Comparison of ENCODE assay signal across 23 cellular contexts in genomic region chr1:174167404-174167803, GRCh38. TPM values are rescaled to one million over a fixed set of nuclear protein-coding genes. Genes with fewer than 3 reads are reported as not detected.
DNase-seq lines count a peak whose midpoint lies in the region; ATAC-seq and TF ChIP-seq lines count a peak whose summit lies in the region.
"Had no signal": no experiment of that assay in that cellular context is flagged by ENCODE, and none has a peak within 500 bp of the region (broad histone marks: within the 10 kb centered on the region; RNA-seq: fewer than 3 reads in every experiment).

No MANE protein-coding gene starts in this region.

- TF ChIP-seq CTCF in sigmoid colon (IDR thresholded peaks at IDR 0.05): no peak

- H3K9me3 ChIP-seq in sigmoid colon: no peaks in the 10 kb centered on the region
- H3K9me3 ChIP-seq: SJSA1, upper lobe of right lung had no signal

- no peaks in the 10 kb centered on the region for H3K27me3 ChIP-seq in sigmoid colon
- H3K27me3 ChIP-seq: SJSA1, upper lobe of right lung had no signal

- no peak overlapping the region for H3K27ac ChIP-seq in sigmoid colon
- H3K27ac ChIP-seq: C4-2B, parathyroid adenoma, SJSA1, upper lobe of right lung had no signal

- H3K4me1 Mint-ChIP-seq in activated CD4-positive, alpha-beta T cell treated with anti-CD3 and anti-CD28 coated beads for 36 hours: peaks cover 41% of the 10 kb centered on the region
- H3K4me1 Mint-ChIP-seq in activated CD4-positive, alpha-beta T cell treated with anti-CD3 and anti-CD28 coated beads, Interleukin-2, amount 10 ng/mL, durations not matched to agents 24 days and 14 days: peaks cover 25% of the 10 kb centered on the region
- H3K4me1 Mint-ChIP-seq in IgD-negative memory B cell: peaks cover 66 to 75% (median 67%) of the 10 kb centered on the region in 3 donors

- no peak for DNase-seq in activated CD4-positive, alpha-beta T cell treated with anti-CD3 and anti-CD28 coated beads for 36 hours
- no peak for DNase-seq in activated CD4-positive, alpha-beta T cell treated with anti-CD3 and anti-CD28 coated beads, Interleukin-2, amount 10 ng/mL, durations not matched to agents 24 days and 14 days
- DNase-seq in germinal center (ENCODE audit: low spot score): peak; percentile 17
- DNase-seq in NCI-H2171 (lab: John Stamatoyannopoulos, UW): no peak
- no peak for DNase-seq in sigmoid colon
- no peak for DNase-seq in NCI-H128 (lab: John Stamatoyannopoulos, UW; ENCODE audit: unreplicated experiment)
- DNase-seq: activated naive CD8-positive, alpha-beta T cell treated with anti-CD3 and anti-CD28 coated beads, Interleukin-2, amount 50 U/mL, for 24 hours; activated T-cell treated with anti-CD3 and anti-CD28 coated beads, Interleukin-2, amount 50 U/mL, for 48 hours; caudate nucleus; DMS79; effector CD8-positive, alpha-beta T cell; IMR-90; NCI-H1436 treated with DMSO at 0.1 percent for 48 hours; NCI-H446; T1000; upper lobe of right lung had no signal

- 74 to 79% methylated on average over 1 of the region's 1 CpG for WGBS in sigmoid colon, 2 donors

- H3K4me1 ChIP-seq in sigmoid colon: peaks cover 0 to 6% (median 3%) of the 10 kb centered on the region in 4 donors
- H3K4me1 ChIP-seq: parathyroid adenoma, SJSA1 had no signal

- H3K4me3 ChIP-seq in sigmoid colon: no peak overlapping the region
- H3K4me3 ChIP-seq: SJSA1, smooth muscle cell, upper lobe of right lung had no signal

- no peaks in the 10 kb centered on the region for H3K9me3 Mint-ChIP-seq in activated CD4-positive, alpha-beta T cell treated with anti-CD3 and anti-CD28 coated beads for 36 hours (ENCODE audit: low read depth)
- H3K9me3 Mint-ChIP-seq in activated CD4-positive, alpha-beta T cell treated with anti-CD3 and anti-CD28 coated beads, Interleukin-2, amount 10 ng/mL, durations not matched to agents 24 days and 14 days: no peaks in the 10 kb centered on the region
- no peaks in the 10 kb centered on the region for H3K9me3 Mint-ChIP-seq in IgD-negative memory B cell
- H3K9me3 Mint-ChIP-seq: activated naive CD8-positive, alpha-beta T cell treated with anti-CD3 and anti-CD28 coated beads, Interleukin-2, amount 50 U/mL, for 24 hours; stimulated activated naive CD8-positive, alpha-beta T cell treated with anti-CD3 and anti-CD28 coated beads, Interleukin-15, Interleukin-2, amounts not matched to agents 100 ng/mL and 50 ng/mL, for 24 hours had no signal

- CTCF ChIA-PET in activated CD4-positive, alpha-beta T cell treated with anti-CD3 and anti-CD28 coated beads for 36 hours (lab: Charles Lee): interaction anchor here (0.6 to 1.5 kb wide), 4 partner anchors 14 to 299 kb away, joined by 3 to 4 read pairs (median 3); partner anchors contain the start of gene ZBTB37

- H3K36me3 ChIP-seq in sigmoid colon: no peaks in the 10 kb centered on the region
- H3K36me3 ChIP-seq: SJSA1, upper lobe of right lung had no signal

- H3K27ac Mint-ChIP-seq in activated CD4-positive, alpha-beta T cell treated with anti-CD3 and anti-CD28 coated beads for 36 hours: no peak overlapping the region
- H3K27ac Mint-ChIP-seq in activated CD4-positive, alpha-beta T cell treated with anti-CD3 and anti-CD28 coated beads, Interleukin-2, amount 10 ng/mL, durations not matched to agents 24 days and 14 days: no peak overlapping the region
- peak overlapping the region; percentile 78 to 88 (median 82) for H3K27ac Mint-ChIP-seq in IgD-negative memory B cell
- H3K27ac Mint-ChIP-seq: activated naive CD8-positive, alpha-beta T cell treated with anti-CD3 and anti-CD28 coated beads, Interleukin-2, amount 50 U/mL, for 24 hours; stimulated activated naive CD8-positive, alpha-beta T cell treated with anti-CD3 and anti-CD28 coated beads, Interleukin-15, Interleukin-2, amounts not matched to agents 100 ng/mL and 50 ng/mL, for 24 hours had no signal

- intact Hi-C loops in activated CD4-positive, alpha-beta T cell treated with anti-CD3 and anti-CD28 coated beads for 36 hours (cut with DNase I, micrococcal nuclease): no loop called here
- intact Hi-C loops in activated CD4-positive, alpha-beta T cell treated with anti-CD3 and anti-CD28 coated beads, Interleukin-2, amount 10 ng/mL, durations not matched to agents 24 days and 14 days (cut with micrococcal nuclease): no loop called here
- intact Hi-C loops in sigmoid colon (cut with DNase I): no loop called here

- TF ChIP-seq EP300 in sigmoid colon (IDR thresholded peaks at IDR 0.05): no peak

- POLR2A ChIA-PET in activated CD4-positive, alpha-beta T cell treated with anti-CD3 and anti-CD28 coated beads for 36 hours (lab: Charles Lee): interaction anchor here (0.7 kb wide), 1 partner anchor 24 kb away, joined by 3 read pairs; no protein-coding TSS in a partner anchor

- no peaks in the 10 kb centered on the region for H3K27me3 Mint-ChIP-seq in activated CD4-positive, alpha-beta T cell treated with anti-CD3 and anti-CD28 coated beads for 36 hours
- H3K27me3 Mint-ChIP-seq in activated CD4-positive, alpha-beta T cell treated with anti-CD3 and anti-CD28 coated beads, Interleukin-2, amount 10 ng/mL, durations not matched to agents 24 days and 14 days: no peaks in the 10 kb centered on the region
- no peaks in the 10 kb centered on the region for H3K27me3 Mint-ChIP-seq in IgD-negative memory B cell
- H3K27me3 Mint-ChIP-seq: activated naive CD8-positive, alpha-beta T cell treated with anti-CD3 and anti-CD28 coated beads, Interleukin-2, amount 50 U/mL, for 24 hours; stimulated activated naive CD8-positive, alpha-beta T cell treated with anti-CD3 and anti-CD28 coated beads, Interleukin-15, Interleukin-2, amounts not matched to agents 100 ng/mL and 50 ng/mL, for 24 hours had no signal

- peak; percentile 30 for ATAC-seq in activated CD4-positive, alpha-beta T cell treated with anti-CD3 and anti-CD28 coated beads for 36 hours
- ATAC-seq in GM21723 (IDR thresholded peaks at IDR 0.05; ENCODE audit: unreplicated experiment): peak; percentile 36
- ATAC-seq: activated naive CD8-positive, alpha-beta T cell treated with anti-CD3 and anti-CD28 coated beads, Interleukin-2, amount 50 U/mL, for 24 hours; upper lobe of right lung had no signal

- TF ChIP-seq POLR2A in sigmoid colon (IDR thresholded peaks at IDR 0.05): no peak

- H3K4me3 Mint-ChIP-seq in activated CD4-positive, alpha-beta T cell treated with anti-CD3 and anti-CD28 coated beads for 36 hours: no peak overlapping the region
- no peak overlapping the region for H3K4me3 Mint-ChIP-seq in activated CD4-positive, alpha-beta T cell treated with anti-CD3 and anti-CD28 coated beads, Interleukin-2, amount 10 ng/mL, durations not matched to agents 24 days and 14 days
- peak overlapping the region; percentile 48 to 80 (median 64) for H3K4me3 Mint-ChIP-seq in IgD-negative memory B cell
- H3K4me3 Mint-ChIP-seq: activated naive CD8-positive, alpha-beta T cell treated with anti-CD3 and anti-CD28 coated beads, Interleukin-2, amount 50 U/mL, for 24 hours; stimulated activated naive CD8-positive, alpha-beta T cell treated with anti-CD3 and anti-CD28 coated beads, Interleukin-15, Interleukin-2, amounts not matched to agents 100 ng/mL and 50 ng/mL, for 24 hours had no signal

- H3K36me3 Mint-ChIP-seq in activated CD4-positive, alpha-beta T cell treated with anti-CD3 and anti-CD28 coated beads for 36 hours (ENCODE audit: low read depth): peaks cover 11% of the 10 kb centered on the region
- peaks cover 21% of the 10 kb centered on the region for H3K36me3 Mint-ChIP-seq in activated CD4-positive, alpha-beta T cell treated with anti-CD3 and anti-CD28 coated beads, Interleukin-2, amount 10 ng/mL, durations not matched to agents 24 days and 14 days (ENCODE audit: low read depth)
- H3K36me3 Mint-ChIP-seq in IgD-negative memory B cell: peaks cover 2% of the 10 kb centered on the region

RNA-seq across cellular contexts. Expression of gene RABGAP1L, which starts 8.1 kb away (rescaled TPM):
- 10 to 100 TPM; 22.6 to 29.9 TPM for total RNA-seq in activated CD4-positive, alpha-beta T cell treated with anti-CD3 and anti-CD28 coated beads for 36 hours
- total RNA-seq in activated CD4-positive, alpha-beta T cell treated with anti-CD3 and anti-CD28 coated beads, Interleukin-2, amount 10 ng/mL, durations not matched to agents 24 days and 14 days: 36.9 and 37.2 TPM in 2 replicates
- polyA plus RNA-seq in IgD-negative memory B cell: 88.6 TPM
- 10 to 100 TPM; 30.4 to 42.9 (median 36.4) TPM for total RNA-seq in sigmoid colon
- polyA plus RNA-seq in sigmoid colon: 10 to 100 TPM; 25.2 to 35.4 (median 26.8) TPM

Comparison
In these comparisons a context has a peak if more than half of its experiments do, and no peak if none do; other contexts are left out.
1. H3K27ac Mint-ChIP-seq: peak in IgD-negative memory B cell (3 of 3); none in activated CD4-positive, alpha-beta T cell treated with anti-CD3 and anti-CD28 coated beads for 36 hours (single experiment) and activated CD4-positive, alpha-beta T cell treated with anti-CD3 and anti-CD28 coated beads, Interleukin-2, amount 10 ng/mL, durations not matched to agents 24 days and 14 days (single experiment).
2. H3K4me3 Mint-ChIP-seq: peak in IgD-negative memory B cell (4 of 4); none in activated CD4-positive, alpha-beta T cell treated with anti-CD3 and anti-CD28 coated beads for 36 hours (single experiment) and activated CD4-positive, alpha-beta T cell treated with anti-CD3 and anti-CD28 coated beads, Interleukin-2, amount 10 ng/mL, durations not matched to agents 24 days and 14 days (single experiment).